ENCODE assay signal across 1 cellular context in the genomic region with DNA sequence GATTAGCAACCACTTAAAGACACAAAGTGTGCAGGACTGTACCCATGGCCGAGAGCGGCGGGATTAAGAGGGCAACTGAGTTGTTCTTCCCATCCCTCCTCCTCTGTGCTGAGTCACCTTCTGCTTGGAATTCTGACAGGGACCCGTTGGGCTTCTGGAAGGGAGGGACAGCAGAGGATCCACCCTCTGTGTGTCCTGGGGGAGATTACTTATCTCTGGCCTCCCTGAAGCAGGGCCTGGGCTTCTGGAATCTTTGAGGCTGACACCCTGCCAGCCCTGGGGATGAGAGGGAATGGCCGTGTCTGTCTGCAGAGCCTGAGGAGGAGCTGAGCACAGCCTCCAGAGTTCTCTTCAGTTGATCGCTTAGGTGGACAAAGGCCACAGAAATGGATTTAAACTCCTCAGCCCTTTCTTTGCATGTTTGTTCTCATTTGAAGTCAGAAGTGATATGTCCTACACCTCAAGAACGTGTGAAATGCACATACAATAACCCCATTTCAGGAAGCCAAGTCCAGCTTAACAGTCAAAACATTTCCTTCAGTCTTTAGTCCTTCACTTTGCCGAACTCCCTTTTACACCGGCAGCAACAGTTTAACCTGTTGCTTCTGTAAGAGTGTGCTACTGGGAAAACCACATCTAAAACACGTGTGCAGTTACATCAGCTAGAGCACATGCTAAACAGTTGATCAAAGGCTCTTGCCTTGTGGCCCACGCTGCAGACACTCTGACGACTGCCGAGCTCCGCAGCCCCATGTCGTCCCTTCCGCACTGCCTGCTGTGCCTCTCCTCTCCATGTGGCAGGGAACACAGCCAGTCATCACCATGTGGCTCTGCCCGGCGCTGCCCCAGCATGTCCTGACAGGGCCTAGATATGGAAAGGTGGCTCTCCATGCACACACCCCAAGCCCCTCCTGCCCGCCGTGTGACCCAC.
TF ChIP-seq lines count a peak whose summit lies in the region.

No MANE protein-coding gene starts in this region.

TF ChIP-seq in K562, 482 proteins besides CTCF, POLR2A, EP300 and RAD21 (continued from another document and continues in another):
- TF ChIP-seq, protein P1, sequence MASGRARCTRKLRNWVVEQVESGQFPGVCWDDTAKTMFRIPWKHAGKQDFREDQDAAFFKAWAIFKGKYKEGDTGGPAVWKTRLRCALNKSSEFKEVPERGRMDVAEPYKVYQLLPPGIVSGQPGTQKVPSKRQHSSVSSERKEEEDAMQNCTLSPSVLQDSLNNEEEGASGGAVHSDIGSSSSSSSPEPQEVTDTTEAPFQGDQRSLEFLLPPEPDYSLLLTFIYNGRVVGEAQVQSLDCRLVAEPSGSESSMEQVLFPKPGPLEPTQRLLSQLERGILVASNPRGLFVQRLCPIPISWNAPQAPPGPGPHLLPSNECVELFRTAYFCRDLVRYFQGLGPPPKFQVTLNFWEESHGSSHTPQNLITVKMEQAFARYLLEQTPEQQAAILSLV (tag; IDR thresholded peaks at IDR 0.05), result peak; percentile 55; the same call in 1 of the 2 replicates
- TF ChIP-seq, protein P2, sequence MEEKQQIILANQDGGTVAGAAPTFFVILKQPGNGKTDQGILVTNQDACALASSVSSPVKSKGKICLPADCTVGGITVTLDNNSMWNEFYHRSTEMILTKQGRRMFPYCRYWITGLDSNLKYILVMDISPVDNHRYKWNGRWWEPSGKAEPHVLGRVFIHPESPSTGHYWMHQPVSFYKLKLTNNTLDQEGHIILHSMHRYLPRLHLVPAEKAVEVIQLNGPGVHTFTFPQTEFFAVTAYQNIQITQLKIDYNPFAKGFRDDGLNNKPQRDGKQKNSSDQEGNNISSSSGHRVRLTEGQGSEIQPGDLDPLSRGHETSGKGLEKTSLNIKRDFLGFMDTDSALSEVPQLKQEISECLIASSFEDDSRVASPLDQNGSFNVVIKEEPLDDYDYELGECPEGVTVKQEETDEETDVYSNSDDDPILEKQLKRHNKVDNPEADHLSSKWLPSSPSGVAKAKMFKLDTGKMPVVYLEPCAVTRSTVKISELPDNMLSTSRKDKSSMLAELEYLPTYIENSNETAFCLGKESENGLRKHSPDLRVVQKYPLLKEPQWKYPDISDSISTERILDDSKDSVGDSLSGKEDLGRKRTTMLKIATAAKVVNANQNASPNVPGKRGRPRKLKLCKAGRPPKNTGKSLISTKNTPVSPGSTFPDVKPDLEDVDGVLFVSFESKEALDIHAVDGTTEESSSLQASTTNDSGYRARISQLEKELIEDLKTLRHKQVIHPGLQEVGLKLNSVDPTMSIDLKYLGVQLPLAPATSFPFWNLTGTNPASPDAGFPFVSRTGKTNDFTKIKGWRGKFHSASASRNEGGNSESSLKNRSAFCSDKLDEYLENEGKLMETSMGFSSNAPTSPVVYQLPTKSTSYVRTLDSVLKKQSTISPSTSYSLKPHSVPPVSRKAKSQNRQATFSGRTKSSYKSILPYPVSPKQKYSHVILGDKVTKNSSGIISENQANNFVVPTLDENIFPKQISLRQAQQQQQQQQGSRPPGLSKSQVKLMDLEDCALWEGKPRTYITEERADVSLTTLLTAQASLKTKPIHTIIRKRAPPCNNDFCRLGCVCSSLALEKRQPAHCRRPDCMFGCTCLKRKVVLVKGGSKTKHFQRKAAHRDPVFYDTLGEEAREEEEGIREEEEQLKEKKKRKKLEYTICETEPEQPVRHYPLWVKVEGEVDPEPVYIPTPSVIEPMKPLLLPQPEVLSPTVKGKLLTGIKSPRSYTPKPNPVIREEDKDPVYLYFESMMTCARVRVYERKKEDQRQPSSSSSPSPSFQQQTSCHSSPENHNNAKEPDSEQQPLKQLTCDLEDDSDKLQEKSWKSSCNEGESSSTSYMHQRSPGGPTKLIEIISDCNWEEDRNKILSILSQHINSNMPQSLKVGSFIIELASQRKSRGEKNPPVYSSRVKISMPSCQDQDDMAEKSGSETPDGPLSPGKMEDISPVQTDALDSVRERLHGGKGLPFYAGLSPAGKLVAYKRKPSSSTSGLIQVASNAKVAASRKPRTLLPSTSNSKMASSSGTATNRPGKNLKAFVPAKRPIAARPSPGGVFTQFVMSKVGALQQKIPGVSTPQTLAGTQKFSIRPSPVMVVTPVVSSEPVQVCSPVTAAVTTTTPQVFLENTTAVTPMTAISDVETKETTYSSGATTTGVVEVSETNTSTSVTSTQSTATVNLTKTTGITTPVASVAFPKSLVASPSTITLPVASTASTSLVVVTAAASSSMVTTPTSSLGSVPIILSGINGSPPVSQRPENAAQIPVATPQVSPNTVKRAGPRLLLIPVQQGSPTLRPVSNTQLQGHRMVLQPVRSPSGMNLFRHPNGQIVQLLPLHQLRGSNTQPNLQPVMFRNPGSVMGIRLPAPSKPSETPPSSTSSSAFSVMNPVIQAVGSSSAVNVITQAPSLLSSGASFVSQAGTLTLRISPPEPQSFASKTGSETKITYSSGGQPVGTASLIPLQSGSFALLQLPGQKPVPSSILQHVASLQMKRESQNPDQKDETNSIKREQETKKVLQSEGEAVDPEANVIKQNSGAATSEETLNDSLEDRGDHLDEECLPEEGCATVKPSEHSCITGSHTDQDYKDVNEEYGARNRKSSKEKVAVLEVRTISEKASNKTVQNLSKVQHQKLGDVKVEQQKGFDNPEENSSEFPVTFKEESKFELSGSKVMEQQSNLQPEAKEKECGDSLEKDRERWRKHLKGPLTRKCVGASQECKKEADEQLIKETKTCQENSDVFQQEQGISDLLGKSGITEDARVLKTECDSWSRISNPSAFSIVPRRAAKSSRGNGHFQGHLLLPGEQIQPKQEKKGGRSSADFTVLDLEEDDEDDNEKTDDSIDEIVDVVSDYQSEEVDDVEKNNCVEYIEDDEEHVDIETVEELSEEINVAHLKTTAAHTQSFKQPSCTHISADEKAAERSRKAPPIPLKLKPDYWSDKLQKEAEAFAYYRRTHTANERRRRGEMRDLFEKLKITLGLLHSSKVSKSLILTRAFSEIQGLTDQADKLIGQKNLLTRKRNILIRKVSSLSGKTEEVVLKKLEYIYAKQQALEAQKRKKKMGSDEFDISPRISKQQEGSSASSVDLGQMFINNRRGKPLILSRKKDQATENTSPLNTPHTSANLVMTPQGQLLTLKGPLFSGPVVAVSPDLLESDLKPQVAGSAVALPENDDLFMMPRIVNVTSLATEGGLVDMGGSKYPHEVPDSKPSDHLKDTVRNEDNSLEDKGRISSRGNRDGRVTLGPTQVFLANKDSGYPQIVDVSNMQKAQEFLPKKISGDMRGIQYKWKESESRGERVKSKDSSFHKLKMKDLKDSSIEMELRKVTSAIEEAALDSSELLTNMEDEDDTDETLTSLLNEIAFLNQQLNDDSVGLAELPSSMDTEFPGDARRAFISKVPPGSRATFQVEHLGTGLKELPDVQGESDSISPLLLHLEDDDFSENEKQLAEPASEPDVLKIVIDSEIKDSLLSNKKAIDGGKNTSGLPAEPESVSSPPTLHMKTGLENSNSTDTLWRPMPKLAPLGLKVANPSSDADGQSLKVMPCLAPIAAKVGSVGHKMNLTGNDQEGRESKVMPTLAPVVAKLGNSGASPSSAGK (IDR thresholded peaks at IDR 0.05), result peak; percentile 98
- TF ChIP-seq MEF2A (IDR thresholded peaks at IDR 0.05; ENCODE audit: control insufficient read depth, low read depth, low read length) (no peak), ZNF121 (CRISPR knock-in tag; conservative IDR thresholded peaks at IDR 0.05) (no peak), CREBBP (IDR thresholded peaks at IDR 0.05; ENCODE audit: low read depth, low read length) (no peak), FOXA1 (IDR thresholded peaks at IDR 0.05; ENCODE audit: borderline replicate concordance) (no peak), FOXJ3 (CRISPR knock-in tag; IDR thresholded peaks at IDR 0.05) (no peak), BRF1 (IDR thresholded peaks at IDR 0.05; ENCODE audit: borderline replicate concordance, extremely low read depth, insufficient read length) (no peak), SMAD4 (CRISPR knock-in tag; conservative IDR thresholded peaks at IDR 0.05) (peak; percentile 93), ASH1L (IDR thresholded peaks at IDR 0.05; ENCODE audit: borderline replicate concordance, low read depth, partially characterized antibody) (no peak), NR3C1 (CRISPR knock-in tag; IDR thresholded peaks at IDR 0.05) (no peak), NR2C1 (IDR thresholded peaks at IDR 0.05) (peak; percentile 46; the same call in 1 of the 2 replicates), NR2C1 (tag; IDR thresholded peaks at IDR 0.05) (peak; percentile 38; the same call in 1 of the 2 replicates), PTTG1 (tag; IDR thresholded peaks at IDR 0.05; ENCODE audit: low read depth) (no peak), SIN3A (IDR thresholded peaks at IDR 0.05; ENCODE audit: borderline replicate concordance in 2 of 2, control insufficient read depth in 1 of 2, low read depth in 2 of 2, low read length in 2 of 2) (no peak), POLR2B (IDR thresholded peaks at IDR 0.05; ENCODE audit: low read depth, partially characterized antibody) (no peak), BMI1 (IDR thresholded peaks at IDR 0.05; ENCODE audit: low read length) (no peak), PHF21A (IDR thresholded peaks at IDR 0.05; ENCODE audit: borderline replicate concordance, low read depth) (no peak), ZNF3 (CRISPR knock-in tag; IDR thresholded peaks at IDR 0.05) (no peak), ZBTB8A (IDR thresholded peaks at IDR 0.05; ENCODE audit: partially characterized antibody) (no peak), NFRKB (IDR thresholded peaks at IDR 0.05; ENCODE audit: low read depth) (0 out of 2 replicates have a peak, but pooled peaks have one; percentile 20), ATF7 (IDR thresholded peaks at IDR 0.05) (no peak), RBM22 (IDR thresholded peaks at IDR 0.05; ENCODE audit: low read depth, low read length, poor library complexity, severe bottlenecking) (no peak)
- TF ChIP-seq, protein P3, sequence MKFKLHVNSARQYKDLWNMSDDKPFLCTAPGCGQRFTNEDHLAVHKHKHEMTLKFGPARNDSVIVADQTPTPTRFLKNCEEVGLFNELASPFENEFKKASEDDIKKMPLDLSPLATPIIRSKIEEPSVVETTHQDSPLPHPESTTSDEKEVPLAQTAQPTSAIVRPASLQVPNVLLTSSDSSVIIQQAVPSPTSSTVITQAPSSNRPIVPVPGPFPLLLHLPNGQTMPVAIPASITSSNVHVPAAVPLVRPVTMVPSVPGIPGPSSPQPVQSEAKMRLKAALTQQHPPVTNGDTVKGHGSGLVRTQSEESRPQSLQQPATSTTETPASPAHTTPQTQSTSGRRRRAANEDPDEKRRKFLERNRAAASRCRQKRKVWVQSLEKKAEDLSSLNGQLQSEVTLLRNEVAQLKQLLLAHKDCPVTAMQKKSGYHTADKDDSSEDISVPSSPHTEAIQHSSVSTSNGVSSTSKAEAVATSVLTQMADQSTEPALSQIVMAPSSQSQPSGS (CRISPR knock-in tag; IDR thresholded peaks at IDR 0.05), result no peak
- TF ChIP-seq, protein P4, sequence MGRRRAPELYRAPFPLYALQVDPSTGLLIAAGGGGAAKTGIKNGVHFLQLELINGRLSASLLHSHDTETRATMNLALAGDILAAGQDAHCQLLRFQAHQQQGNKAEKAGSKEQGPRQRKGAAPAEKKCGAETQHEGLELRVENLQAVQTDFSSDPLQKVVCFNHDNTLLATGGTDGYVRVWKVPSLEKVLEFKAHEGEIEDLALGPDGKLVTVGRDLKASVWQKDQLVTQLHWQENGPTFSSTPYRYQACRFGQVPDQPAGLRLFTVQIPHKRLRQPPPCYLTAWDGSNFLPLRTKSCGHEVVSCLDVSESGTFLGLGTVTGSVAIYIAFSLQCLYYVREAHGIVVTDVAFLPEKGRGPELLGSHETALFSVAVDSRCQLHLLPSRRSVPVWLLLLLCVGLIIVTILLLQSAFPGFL (CRISPR knock-in tag; IDR thresholded peaks at IDR 0.05), result no peak
- TF ChIP-seq, protein P5, sequence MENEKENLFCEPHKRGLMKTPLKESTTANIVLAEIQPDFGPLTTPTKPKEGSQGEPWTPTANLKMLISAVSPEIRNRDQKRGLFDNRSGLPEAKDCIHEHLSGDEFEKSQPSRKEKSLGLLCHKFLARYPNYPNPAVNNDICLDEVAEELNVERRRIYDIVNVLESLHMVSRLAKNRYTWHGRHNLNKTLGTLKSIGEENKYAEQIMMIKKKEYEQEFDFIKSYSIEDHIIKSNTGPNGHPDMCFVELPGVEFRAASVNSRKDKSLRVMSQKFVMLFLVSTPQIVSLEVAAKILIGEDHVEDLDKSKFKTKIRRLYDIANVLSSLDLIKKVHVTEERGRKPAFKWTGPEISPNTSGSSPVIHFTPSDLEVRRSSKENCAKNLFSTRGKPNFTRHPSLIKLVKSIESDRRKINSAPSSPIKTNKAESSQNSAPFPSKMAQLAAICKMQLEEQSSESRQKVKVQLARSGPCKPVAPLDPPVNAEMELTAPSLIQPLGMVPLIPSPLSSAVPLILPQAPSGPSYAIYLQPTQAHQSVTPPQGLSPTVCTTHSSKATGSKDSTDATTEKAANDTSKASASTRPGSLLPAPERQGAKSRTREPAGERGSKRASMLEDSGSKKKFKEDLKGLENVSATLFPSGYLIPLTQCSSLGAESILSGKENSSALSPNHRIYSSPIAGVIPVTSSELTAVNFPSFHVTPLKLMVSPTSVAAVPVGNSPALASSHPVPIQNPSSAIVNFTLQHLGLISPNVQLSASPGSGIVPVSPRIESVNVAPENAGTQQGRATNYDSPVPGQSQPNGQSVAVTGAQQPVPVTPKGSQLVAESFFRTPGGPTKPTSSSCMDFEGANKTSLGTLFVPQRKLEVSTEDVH (IDR thresholded peaks at IDR 0.05; ENCODE audit: low read depth, partially characterized antibody), result no peak
- TF ChIP-seq, protein P6, sequence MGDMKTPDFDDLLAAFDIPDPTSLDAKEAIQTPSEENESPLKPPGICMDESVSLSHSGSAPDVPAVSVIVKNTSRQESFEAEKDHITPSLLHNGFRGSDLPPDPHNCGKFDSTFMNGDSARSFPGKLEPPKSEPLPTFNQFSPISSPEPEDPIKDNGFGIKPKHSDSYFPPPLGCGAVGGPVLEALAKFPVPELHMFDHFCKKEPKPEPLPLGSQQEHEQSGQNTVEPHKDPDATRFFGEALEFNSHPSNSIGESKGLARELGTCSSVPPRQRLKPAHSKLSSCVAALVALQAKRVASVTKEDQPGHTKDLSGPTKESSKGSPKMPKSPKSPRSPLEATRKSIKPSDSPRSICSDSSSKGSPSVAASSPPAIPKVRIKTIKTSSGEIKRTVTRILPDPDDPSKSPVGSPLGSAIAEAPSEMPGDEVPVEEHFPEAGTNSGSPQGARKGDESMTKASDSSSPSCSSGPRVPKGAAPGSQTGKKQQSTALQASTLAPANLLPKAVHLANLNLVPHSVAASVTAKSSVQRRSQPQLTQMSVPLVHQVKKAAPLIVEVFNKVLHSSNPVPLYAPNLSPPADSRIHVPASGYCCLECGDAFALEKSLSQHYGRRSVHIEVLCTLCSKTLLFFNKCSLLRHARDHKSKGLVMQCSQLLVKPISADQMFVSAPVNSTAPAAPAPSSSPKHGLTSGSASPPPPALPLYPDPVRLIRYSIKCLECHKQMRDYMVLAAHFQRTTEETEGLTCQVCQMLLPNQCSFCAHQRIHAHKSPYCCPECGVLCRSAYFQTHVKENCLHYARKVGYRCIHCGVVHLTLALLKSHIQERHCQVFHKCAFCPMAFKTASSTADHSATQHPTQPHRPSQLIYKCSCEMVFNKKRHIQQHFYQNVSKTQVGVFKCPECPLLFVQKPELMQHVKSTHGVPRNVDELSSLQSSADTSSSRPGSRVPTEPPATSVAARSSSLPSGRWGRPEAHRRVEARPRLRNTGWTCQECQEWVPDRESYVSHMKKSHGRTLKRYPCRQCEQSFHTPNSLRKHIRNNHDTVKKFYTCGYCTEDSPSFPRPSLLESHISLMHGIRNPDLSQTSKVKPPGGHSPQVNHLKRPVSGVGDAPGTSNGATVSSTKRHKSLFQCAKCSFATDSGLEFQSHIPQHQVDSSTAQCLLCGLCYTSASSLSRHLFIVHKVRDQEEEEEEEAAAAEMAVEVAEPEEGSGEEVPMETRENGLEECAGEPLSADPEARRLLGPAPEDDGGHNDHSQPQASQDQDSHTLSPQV (IDR thresholded peaks at IDR 0.05), result peak; percentile 95
